ENCODE assay signal across 9 cellular contexts in genomic region chr2:15943914-15944313, GRCh38. TPM values are rescaled to one million over a fixed set of nuclear protein-coding genes. Genes with fewer than 3 reads are reported as not detected.
DNase-seq lines count a peak whose midpoint lies in the region; ATAC-seq and TF ChIP-seq lines count a peak whose summit lies in the region.
"Had no signal": no experiment of that assay in that cellular context is flagged by ENCODE, and none has a peak within 500 bp of the region (broad histone marks: within the 10 kb centered on the region; RNA-seq: fewer than 3 reads in every experiment).

No MANE protein-coding gene starts in this region.

- no peaks in the 10 kb centered on the region for H3K36me3 Mint-ChIP-seq in chondrocyte (ENCODE audit: low read depth)

- no peak for TF ChIP-seq EP300 in Ishikawa (IDR thresholded peaks at IDR 0.05; ENCODE audit: borderline replicate concordance)

- H3K9me3 Mint-ChIP-seq in chondrocyte (ENCODE audit: low read depth), result no peaks in the 10 kb centered on the region

- peak; percentile 23 for ATAC-seq in sciatic nerve
- no peak for ATAC-seq in HG03442 (IDR thresholded peaks at IDR 0.05; ENCODE audit: unreplicated experiment)
- ATAC-seq in HG02840 (IDR thresholded peaks at IDR 0.05; ENCODE audit: low FRiP score, unreplicated experiment), result no peak
- ATAC-seq: PC-3 had no signal

- intact Hi-C loops in sciatic nerve (cut with DNase I), result loop anchor here (10.0 kb wide), 1 partner anchor 341 kb away; no protein-coding TSS in a partner anchor

- DNase-seq in SK-MEL-5 (ENCODE audit: low read depth, low spot score) (peak; percentile 29), hippocampal formation (lab: John Stamatoyannopoulos, UW) (peak; percentile 49 to 60), sciatic nerve (ENCODE audit: low spot score) (peak; percentile 39), CD1c-positive myeloid dendritic cell (ENCODE audit: extremely low spot score) (no peak), chondrocyte (ENCODE audit: low spot score) (no peak)
- DNase-seq: PC-3 had no signal

- TF ChIP-seq CTCF in chondrocyte (IDR thresholded peaks at IDR 0.05), result no peak

- in situ Hi-C loops in SK-MEL-5 (cut with HindIII; ENCODE audit: low pct_unique_long_range_greater_than_20kb, low sequenced_read_pairs), result no loop called here

- peaks cover 21% of the 10 kb centered on the region for H3K27me3 Mint-ChIP-seq in chondrocyte (ENCODE audit: low read depth)

- H3K4me3 Mint-ChIP-seq in chondrocyte (ENCODE audit: unreplicated experiment), result no peak overlapping the region

- H3K27ac Mint-ChIP-seq in chondrocyte (ENCODE audit: unreplicated experiment), result no peak overlapping the region

- peaks cover 29% of the 10 kb centered on the region for H3K4me1 Mint-ChIP-seq in chondrocyte (ENCODE audit: low read depth)

- TF ChIP-seq RAD21 in Ishikawa (IDR thresholded peaks at IDR 0.05; ENCODE audit: low read depth), result no peak

TF ChIP-seq in Ishikawa, 13 proteins besides CTCF, POLR2A, EP300 and RAD21:
- TF ChIP-seq NFIC (IDR thresholded peaks at IDR 0.05) (peak; percentile 49; the same call in 1 of the 2 replicates), TCF12 (IDR thresholded peaks at IDR 0.05; ENCODE audit: low read depth) (no peak)

RNA-seq across cellular contexts. Expression of gene MYCN, which starts 3.6 kb away (rescaled TPM):
- 0.08 and 0.11 TPM in 2 replicates for total RNA-seq in SK-MEL-5 (2014; rRNA removed; shearing (Covaris generic))
- 0.24 TPM in 1 of 2 replicates, not detected in the other for polyA plus RNA-seq in SK-MEL-5 (2015; cell fraction: cytosol; rRNA removed)
- polyA plus RNA-seq in SK-MEL-5 (2015; cell fraction: nucleus; rRNA removed), result 0.76 TPM in 1 of 2 replicates, not detected in the other
- total RNA-seq in sciatic nerve (7.0 TPM), chondrocyte (0.17 to 0.34 TPM in 2 of 3 replicates, not detected in the other)
- total RNA-seq: PC-3 had no signal

Comparison
In these comparisons a context has a peak if more than half of its experiments do, and no peak if none do; other contexts are left out.
1. DNase-seq: peak in SK-MEL-5 (single experiment), hippocampal formation (2 of 2) and sciatic nerve (single experiment); none in CD1c-positive myeloid dendritic cell (single experiment) and chondrocyte (single experiment).